In the genomic region with DNA sequence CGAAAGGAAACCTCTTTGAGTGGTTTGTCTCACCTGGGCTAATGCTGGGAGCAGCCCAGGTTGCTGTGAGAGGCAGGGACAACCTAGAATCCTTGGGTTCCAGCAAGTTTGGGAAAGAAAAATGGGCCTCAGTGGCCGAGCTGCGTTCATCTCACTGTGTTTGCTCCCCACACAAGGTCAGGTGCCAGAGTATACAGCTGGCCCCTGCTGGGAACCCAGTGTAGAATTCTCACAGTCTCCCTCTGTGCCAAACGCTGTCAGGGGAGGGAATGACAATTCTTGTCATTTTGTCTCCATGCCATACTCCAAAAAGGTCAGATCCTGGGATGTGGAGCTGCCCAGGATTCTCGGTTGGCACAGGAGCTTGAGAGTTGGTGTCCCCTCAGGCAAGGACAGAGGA, we compare ENCODE assay signal across 2 cellular contexts.
TF ChIP-seq lines count a peak whose summit lies in the region.

No MANE protein-coding gene starts in this region.

TF ChIP-seq in HCT116, 20 proteins besides CTCF, POLR2A, EP300 and RAD21 (continued from another document):
- TF ChIP-seq, protein P1, sequence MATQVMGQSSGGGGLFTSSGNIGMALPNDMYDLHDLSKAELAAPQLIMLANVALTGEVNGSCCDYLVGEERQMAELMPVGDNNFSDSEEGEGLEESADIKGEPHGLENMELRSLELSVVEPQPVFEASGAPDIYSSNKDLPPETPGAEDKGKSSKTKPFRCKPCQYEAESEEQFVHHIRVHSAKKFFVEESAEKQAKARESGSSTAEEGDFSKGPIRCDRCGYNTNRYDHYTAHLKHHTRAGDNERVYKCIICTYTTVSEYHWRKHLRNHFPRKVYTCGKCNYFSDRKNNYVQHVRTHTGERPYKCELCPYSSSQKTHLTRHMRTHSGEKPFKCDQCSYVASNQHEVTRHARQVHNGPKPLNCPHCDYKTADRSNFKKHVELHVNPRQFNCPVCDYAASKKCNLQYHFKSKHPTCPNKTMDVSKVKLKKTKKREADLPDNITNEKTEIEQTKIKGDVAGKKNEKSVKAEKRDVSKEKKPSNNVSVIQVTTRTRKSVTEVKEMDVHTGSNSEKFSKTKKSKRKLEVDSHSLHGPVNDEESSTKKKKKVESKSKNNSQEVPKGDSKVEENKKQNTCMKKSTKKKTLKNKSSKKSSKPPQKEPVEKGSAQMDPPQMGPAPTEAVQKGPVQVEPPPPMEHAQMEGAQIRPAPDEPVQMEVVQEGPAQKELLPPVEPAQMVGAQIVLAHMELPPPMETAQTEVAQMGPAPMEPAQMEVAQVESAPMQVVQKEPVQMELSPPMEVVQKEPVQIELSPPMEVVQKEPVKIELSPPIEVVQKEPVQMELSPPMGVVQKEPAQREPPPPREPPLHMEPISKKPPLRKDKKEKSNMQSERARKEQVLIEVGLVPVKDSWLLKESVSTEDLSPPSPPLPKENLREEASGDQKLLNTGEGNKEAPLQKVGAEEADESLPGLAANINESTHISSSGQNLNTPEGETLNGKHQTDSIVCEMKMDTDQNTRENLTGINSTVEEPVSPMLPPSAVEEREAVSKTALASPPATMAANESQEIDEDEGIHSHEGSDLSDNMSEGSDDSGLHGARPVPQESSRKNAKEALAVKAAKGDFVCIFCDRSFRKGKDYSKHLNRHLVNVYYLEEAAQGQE (IDR thresholded peaks at IDR 0.05; ENCODE audit: low read depth): no peak
- TF ChIP-seq, protein P2, sequence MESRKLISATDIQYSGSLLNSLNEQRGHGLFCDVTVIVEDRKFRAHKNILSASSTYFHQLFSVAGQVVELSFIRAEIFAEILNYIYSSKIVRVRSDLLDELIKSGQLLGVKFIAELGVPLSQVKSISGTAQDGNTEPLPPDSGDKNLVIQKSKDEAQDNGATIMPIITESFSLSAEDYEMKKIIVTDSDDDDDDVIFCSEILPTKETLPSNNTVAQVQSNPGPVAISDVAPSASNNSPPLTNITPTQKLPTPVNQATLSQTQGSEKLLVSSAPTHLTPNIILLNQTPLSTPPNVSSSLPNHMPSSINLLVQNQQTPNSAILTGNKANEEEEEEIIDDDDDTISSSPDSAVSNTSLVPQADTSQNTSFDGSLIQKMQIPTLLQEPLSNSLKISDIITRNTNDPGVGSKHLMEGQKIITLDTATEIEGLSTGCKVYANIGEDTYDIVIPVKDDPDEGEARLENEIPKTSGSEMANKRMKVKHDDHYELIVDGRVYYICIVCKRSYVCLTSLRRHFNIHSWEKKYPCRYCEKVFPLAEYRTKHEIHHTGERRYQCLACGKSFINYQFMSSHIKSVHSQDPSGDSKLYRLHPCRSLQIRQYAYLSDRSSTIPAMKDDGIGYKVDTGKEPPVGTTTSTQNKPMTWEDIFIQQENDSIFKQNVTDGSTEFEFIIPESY (IDR thresholded peaks at IDR 0.05; ENCODE audit: extremely low read depth, insufficient replicate concordance, low read length): no peak
- TF ChIP-seq, protein P3, sequence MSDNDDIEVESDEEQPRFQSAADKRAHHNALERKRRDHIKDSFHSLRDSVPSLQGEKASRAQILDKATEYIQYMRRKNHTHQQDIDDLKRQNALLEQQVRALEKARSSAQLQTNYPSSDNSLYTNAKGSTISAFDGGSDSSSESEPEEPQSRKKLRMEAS (IDR thresholded peaks at IDR 0.05): no peak
- TF ChIP-seq EZH2phosphoT487 (IDR thresholded peaks at IDR 0.05; ENCODE audit: borderline replicate concordance) (no peak), EGR1 (IDR thresholded peaks at IDR 0.05; ENCODE audit: low read depth) (no peak), SRF (IDR thresholded peaks at IDR 0.05; ENCODE audit: low read depth) (no peak), YY1 (IDR thresholded peaks at IDR 0.05; ENCODE audit: extremely low read depth, insufficient replicate concordance, low read depth, low read length) (no peak), EZH2 (IDR thresholded peaks at IDR 0.05) (no peak), TCF7L2 (IDR thresholded peaks at IDR 0.05; ENCODE audit: borderline replicate concordance, extremely low read depth, insufficient read depth, insufficient read length) (no peak), SIN3A (IDR thresholded peaks at IDR 0.05; ENCODE audit: low read depth) (no peak), FOSL1 (IDR thresholded peaks at IDR 0.05; ENCODE audit: low read depth) (no peak)
- TF ChIP-seq, protein P4, sequence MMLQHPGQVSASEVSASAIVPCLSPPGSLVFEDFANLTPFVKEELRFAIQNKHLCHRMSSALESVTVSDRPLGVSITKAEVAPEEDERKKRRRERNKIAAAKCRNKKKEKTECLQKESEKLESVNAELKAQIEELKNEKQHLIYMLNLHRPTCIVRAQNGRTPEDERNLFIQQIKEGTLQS (IDR thresholded peaks at IDR 0.05): no peak

TF ChIP-seq in WTC11, 78 proteins besides CTCF, POLR2A, EP300 and RAD21 (continued from another document):
- TF ChIP-seq, protein P5, sequence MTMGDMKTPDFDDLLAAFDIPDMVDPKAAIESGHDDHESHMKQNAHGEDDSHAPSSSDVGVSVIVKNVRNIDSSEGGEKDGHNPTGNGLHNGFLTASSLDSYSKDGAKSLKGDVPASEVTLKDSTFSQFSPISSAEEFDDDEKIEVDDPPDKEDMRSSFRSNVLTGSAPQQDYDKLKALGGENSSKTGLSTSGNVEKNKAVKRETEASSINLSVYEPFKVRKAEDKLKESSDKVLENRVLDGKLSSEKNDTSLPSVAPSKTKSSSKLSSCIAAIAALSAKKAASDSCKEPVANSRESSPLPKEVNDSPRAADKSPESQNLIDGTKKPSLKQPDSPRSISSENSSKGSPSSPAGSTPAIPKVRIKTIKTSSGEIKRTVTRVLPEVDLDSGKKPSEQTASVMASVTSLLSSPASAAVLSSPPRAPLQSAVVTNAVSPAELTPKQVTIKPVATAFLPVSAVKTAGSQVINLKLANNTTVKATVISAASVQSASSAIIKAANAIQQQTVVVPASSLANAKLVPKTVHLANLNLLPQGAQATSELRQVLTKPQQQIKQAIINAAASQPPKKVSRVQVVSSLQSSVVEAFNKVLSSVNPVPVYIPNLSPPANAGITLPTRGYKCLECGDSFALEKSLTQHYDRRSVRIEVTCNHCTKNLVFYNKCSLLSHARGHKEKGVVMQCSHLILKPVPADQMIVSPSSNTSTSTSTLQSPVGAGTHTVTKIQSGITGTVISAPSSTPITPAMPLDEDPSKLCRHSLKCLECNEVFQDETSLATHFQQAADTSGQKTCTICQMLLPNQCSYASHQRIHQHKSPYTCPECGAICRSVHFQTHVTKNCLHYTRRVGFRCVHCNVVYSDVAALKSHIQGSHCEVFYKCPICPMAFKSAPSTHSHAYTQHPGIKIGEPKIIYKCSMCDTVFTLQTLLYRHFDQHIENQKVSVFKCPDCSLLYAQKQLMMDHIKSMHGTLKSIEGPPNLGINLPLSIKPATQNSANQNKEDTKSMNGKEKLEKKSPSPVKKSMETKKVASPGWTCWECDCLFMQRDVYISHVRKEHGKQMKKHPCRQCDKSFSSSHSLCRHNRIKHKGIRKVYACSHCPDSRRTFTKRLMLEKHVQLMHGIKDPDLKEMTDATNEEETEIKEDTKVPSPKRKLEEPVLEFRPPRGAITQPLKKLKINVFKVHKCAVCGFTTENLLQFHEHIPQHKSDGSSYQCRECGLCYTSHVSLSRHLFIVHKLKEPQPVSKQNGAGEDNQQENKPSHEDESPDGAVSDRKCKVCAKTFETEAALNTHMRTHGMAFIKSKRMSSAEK (CRISPR knock-in tag; IDR thresholded peaks at IDR 0.05; ENCODE audit: borderline replicate concordance): no peak
- TF ChIP-seq TEAD1 (CRISPR knock-in tag; IDR thresholded peaks at IDR 0.05) (no peak), SP1 (CRISPR knock-in tag; conservative IDR thresholded peaks at IDR 0.05) (no peak), PRRX2 (CRISPR knock-in tag; IDR thresholded peaks at IDR 0.05) (no peak), NR2C2 (CRISPR knock-in tag; IDR thresholded peaks at IDR 0.05) (no peak), ELF4 (CRISPR knock-in tag; IDR thresholded peaks at IDR 0.05; ENCODE audit: low read depth) (no peak), ZNF138 (CRISPR knock-in tag; conservative IDR thresholded peaks at IDR 0.05) (no peak), ZNF121 (CRISPR knock-in tag; IDR thresholded peaks at IDR 0.05) (no peak), OVOL2 (CRISPR knock-in tag; IDR thresholded peaks at IDR 0.05; ENCODE audit: borderline replicate concordance) (no peak), MYBL2 (CRISPR knock-in tag; IDR thresholded peaks at IDR 0.05) (no peak), SOX15 (CRISPR knock-in tag; IDR thresholded peaks at IDR 0.05) (no peak), ZBTB21 (CRISPR knock-in tag; IDR thresholded peaks at IDR 0.05; ENCODE audit: borderline replicate concordance) (no peak)
- TF ChIP-seq, protein P6, sequence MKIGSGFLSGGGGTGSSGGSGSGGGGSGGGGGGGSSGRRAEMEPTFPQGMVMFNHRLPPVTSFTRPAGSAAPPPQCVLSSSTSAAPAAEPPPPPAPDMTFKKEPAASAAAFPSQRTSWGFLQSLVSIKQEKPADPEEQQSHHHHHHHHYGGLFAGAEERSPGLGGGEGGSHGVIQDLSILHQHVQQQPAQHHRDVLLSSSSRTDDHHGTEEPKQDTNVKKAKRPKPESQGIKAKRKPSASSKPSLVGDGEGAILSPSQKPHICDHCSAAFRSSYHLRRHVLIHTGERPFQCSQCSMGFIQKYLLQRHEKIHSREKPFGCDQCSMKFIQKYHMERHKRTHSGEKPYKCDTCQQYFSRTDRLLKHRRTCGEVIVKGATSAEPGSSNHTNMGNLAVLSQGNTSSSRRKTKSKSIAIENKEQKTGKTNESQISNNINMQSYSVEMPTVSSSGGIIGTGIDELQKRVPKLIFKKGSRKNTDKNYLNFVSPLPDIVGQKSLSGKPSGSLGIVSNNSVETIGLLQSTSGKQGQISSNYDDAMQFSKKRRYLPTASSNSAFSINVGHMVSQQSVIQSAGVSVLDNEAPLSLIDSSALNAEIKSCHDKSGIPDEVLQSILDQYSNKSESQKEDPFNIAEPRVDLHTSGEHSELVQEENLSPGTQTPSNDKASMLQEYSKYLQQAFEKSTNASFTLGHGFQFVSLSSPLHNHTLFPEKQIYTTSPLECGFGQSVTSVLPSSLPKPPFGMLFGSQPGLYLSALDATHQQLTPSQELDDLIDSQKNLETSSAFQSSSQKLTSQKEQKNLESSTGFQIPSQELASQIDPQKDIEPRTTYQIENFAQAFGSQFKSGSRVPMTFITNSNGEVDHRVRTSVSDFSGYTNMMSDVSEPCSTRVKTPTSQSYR (CRISPR knock-in tag; IDR thresholded peaks at IDR 0.05): no peak
TF ChIP-seq in WTC11: peak in this region for 0.
